In the genomic region with DNA sequence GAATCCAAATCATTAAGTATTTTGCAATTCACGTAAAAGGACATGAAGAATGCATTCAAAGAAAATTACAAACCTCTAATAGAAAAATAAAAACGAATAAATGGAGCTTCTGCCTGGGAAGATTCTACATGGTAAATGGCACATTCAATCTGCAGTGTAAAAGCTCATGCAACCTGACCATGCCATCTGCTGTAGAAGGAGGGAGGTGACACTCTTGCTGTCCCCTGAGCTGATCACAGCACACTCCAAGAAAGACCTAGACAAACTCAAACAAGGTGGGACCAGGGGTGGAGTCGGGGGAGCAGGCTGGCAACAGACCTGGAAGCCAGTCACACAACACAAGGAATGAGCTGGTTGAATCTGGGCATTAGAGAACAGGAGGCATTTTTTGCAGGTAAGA, we compare ENCODE assay signal across 10 cellular contexts.
DNase-seq lines count a peak whose midpoint lies in the region; ATAC-seq, FAIRE-seq and TF ChIP-seq lines count a peak whose summit lies in the region.
"Had no signal": no experiment of that assay in that cellular context is flagged by ENCODE, and none has a peak within 500 bp of the region (broad histone marks: within the 10 kb centered on the region; RNA-seq: fewer than 3 reads in every experiment).

No MANE protein-coding gene starts in this region.

- peak; percentile 33 for TF ChIP-seq CTCF in AG09309 (IDR thresholded peaks at IDR 0.05; ENCODE audit: control insufficient read depth, insufficient read depth, low read depth, low read length, missing control alignments)

- no peak for FAIRE-seq in GM12891 (lab: Jason Lieb, UNC)

- ATAC-seq in HG02938 (IDR thresholded peaks at IDR 0.05; ENCODE audit: unreplicated experiment) (no peak), HG03095 (IDR thresholded peaks at IDR 0.05; ENCODE audit: unreplicated experiment) (no peak)

- no peak for TF ChIP-seq POLR2A in GM12891 (IDR thresholded peaks at IDR 0.05; ENCODE audit: low read depth, low read length)

- no peak overlapping the region for H3K4me3 ChIP-seq in AG09309 (ENCODE audit: control insufficient read depth, low read depth, low read length)
- H3K4me3 ChIP-seq: esophagus muscularis mucosa had no signal

- DNase-seq in AG09309 (ENCODE audit: low read depth) (no peak), GDM1 (lab: John Stamatoyannopoulos, UW) (peak; percentile 11), RPMI8226 (peak; percentile 57), glomerular visceral epithelial cell (ENCODE audit: extremely low spot score) (peak; percentile 30), iPS-NIHi11 (ENCODE audit: low spot score) (no peak), GM12891 (ENCODE audit: insufficient read length, low spot score) (no peak)
- DNase-seq: stimulated activated CD4-positive, alpha-beta T cell treated with anti-CD3 and anti-CD28 coated beads, Interleukin-4, amount 100 ng/mL, for 1 hour had no signal

TF ChIP-seq in GM12891, 5 proteins besides CTCF, POLR2A, EP300 and RAD21:
- TF ChIP-seq POLR2AphosphoS5 (IDR thresholded peaks at IDR 0.05; ENCODE audit: low read depth, low read length) (no peak), PAX5 (IDR thresholded peaks at IDR 0.05; ENCODE audit: insufficient read depth, low read length, severe bottlenecking) (no peak), SPI1 (IDR thresholded peaks at IDR 0.05; ENCODE audit: low read depth, low read length) (no peak), TAF1 (IDR thresholded peaks at IDR 0.05; ENCODE audit: low read depth, low read length) (no peak), POU2F2 (IDR thresholded peaks at IDR 0.05; ENCODE audit: low read depth, low read length) (no peak)

Comparison
In these comparisons a context has a peak if more than half of its experiments do, and no peak if none do; other contexts are left out.
1. DNase-seq: peak in GDM1 (single experiment), RPMI8226 (single experiment) and glomerular visceral epithelial cell (single experiment); none in AG09309 (single experiment), iPS-NIHi11 (single experiment) and GM12891 (single experiment).